Comparison of ENCODE assay signal across 38 cellular contexts in genomic region chr12:5101686-5102085, GRCh38. TPM values are rescaled to one million over a fixed set of nuclear protein-coding genes. Genes with fewer than 3 reads are reported as not detected.
"Had no signal": no experiment of that assay in that cellular context is flagged by ENCODE, and none has a peak within 500 bp of the region (broad histone marks: within the 10 kb centered on the region; RNA-seq: fewer than 3 reads in every experiment).

No MANE protein-coding gene starts in this region.

- H3K27ac Mint-ChIP-seq: activated CD4-positive, alpha-beta memory T cell treated with anti-CD3 and anti-CD28 coated beads, Interleukin-2, amount 10 ng/mL, durations not matched to agents 7 days and 5 days; activated CD8-positive, alpha-beta memory T cell treated with anti-CD3 and anti-CD28 coated beads, Interleukin-2, amount 10 ng/mL, durations not matched to agents 7 days and 5 days; activated naive CD8-positive, alpha-beta T cell treated with anti-CD3 and anti-CD28 coated beads for 36 hours; activated T-cell treated with anti-CD3 and anti-CD28 coated beads, Interleukin-2, amount 50 U/mL, for 72 hours; activated T-helper 17 cell treated with anti-CD3 and anti-CD28 coated beads, Interleukin-2, amount 50 U/mL, for 72 hours had no signal

- H3K9me3 ChIP-seq: breast epithelium, Peyer's patch, SJSA1 had no signal

- H3K4me1 ChIP-seq: breast epithelium, Peyer's patch had no signal

- H3K4me3 ChIP-seq: breast epithelium, Peyer's patch, SJSA1 had no signal

- H3K36me3 ChIP-seq: breast epithelium, Peyer's patch, SJSA1, WERI-Rb-1 had no signal

- H3K4me1 Mint-ChIP-seq: activated CD4-positive, alpha-beta memory T cell treated with anti-CD3 and anti-CD28 coated beads, Interleukin-2, amount 10 ng/mL, durations not matched to agents 7 days and 5 days; activated CD8-positive, alpha-beta memory T cell treated with anti-CD3 and anti-CD28 coated beads, Interleukin-2, amount 10 ng/mL, durations not matched to agents 7 days and 5 days; activated naive CD8-positive, alpha-beta T cell treated with anti-CD3 and anti-CD28 coated beads for 36 hours; activated T-helper 17 cell treated with anti-CD3 and anti-CD28 coated beads, Interleukin-2, amount 50 U/mL, for 72 hours had no signal

- H3K36me3 Mint-ChIP-seq: activated CD8-positive, alpha-beta memory T cell treated with anti-CD3 and anti-CD28 coated beads, Interleukin-2, amount 10 ng/mL, durations not matched to agents 7 days and 5 days had no signal

- H3K27ac ChIP-seq: breast epithelium, Peyer's patch, SJSA1, WERI-Rb-1 had no signal

- H3K9me3 Mint-ChIP-seq: activated CD4-positive, alpha-beta memory T cell treated with anti-CD3 and anti-CD28 coated beads, Interleukin-2, amount 10 ng/mL, durations not matched to agents 7 days and 5 days; activated T-helper 17 cell treated with anti-CD3 and anti-CD28 coated beads, Interleukin-2, amount 50 U/mL, for 72 hours had no signal

- ATAC-seq: activated CD8-positive, alpha-beta memory T cell treated with anti-CD3 and anti-CD28 coated beads, Interleukin-2, amount 10 ng/mL, durations not matched to agents 7 days and 5 days; activated T-cell treated with anti-CD3 and anti-CD28 coated beads, Interleukin-2, amount 50 U/mL, for 72 hours; activated T-helper 17 cell treated with anti-CD3 and anti-CD28 coated beads, Interleukin-2, amount 50 U/mL, for 72 hours; PC-3 had no signal

- H3K27me3 ChIP-seq: Peyer's patch, SJSA1 had no signal

- DNase-seq: activated CD4-positive, alpha-beta memory T cell treated with anti-CD3 and anti-CD28 coated beads, Interleukin-2, amount 10 ng/mL, durations not matched to agents 7 days and 5 days; activated CD4-positive, alpha-beta T cell treated with anti-CD3 and anti-CD28 coated beads for 1 hour; activated CD4-positive, alpha-beta T cell treated with anti-CD3 and anti-CD28 coated beads for 48 hours; activated CD4-positive, CD25-positive, alpha-beta regulatory T cell; activated CD8-positive, alpha-beta memory T cell treated with anti-CD3 and anti-CD28 coated beads for 24 hours; activated CD8-positive, alpha-beta memory T cell treated with anti-CD3 and anti-CD28 coated beads, Interleukin-2, amount 10 ng/mL, durations not matched to agents 7 days and 5 days; activated CD8-positive, alpha-beta memory T cell treated with anti-CD3 and anti-CD28 coated beads, Interleukin-2, amount 50 U/mL, for 48 hours; activated effector memory CD4-positive, alpha-beta T cell treated with anti-CD3 and anti-CD28 coated beads, Interleukin-2, amount 50 U/mL, for 16 hours; activated naive CD4-positive, alpha-beta T cell; activated naive CD4-positive, alpha-beta T cell treated with anti-CD3 and anti-CD28 coated beads, Interleukin-2, amount 50 U/mL, for 16 hours; activated naive CD8-positive, alpha-beta T cell treated with anti-CD3 and anti-CD28 coated beads for 36 hours; activated T-cell treated with anti-CD3 and anti-CD28 coated beads, Interleukin-2, amount 50 U/mL, for 1 hour; activated T-cell treated with anti-CD3 and anti-CD28 coated beads, Interleukin-2, amount 50 U/mL, for 72 hours; amniotic stem cell; aorta; Karpas-422; MV-4-11; NCI-H1092; NCI-H1436 treated with DMSO at 0.1 percent for 48 hours; NCI-H1694 treated with DMSO at 0.1 percent for 48 hours; NCI-H2029; NCI-H345; NCI-H526; NCI-H748 treated with DMSO at 0.1 percent for 48 hours; NK-92 treated with Interleukin-12 subunit alpha and Interleukin-12 subunit beta, amount 100 ng/mL, for 24 hours; PC-3; Peyer's patch; RPMI8226; SHP77 treated with DMSO at 0.1 percent for 48 hours; T1000; WERI-Rb-1 had no signal

- H3K4me3 Mint-ChIP-seq: activated CD4-positive, alpha-beta memory T cell treated with anti-CD3 and anti-CD28 coated beads, Interleukin-2, amount 10 ng/mL, durations not matched to agents 7 days and 5 days; activated CD8-positive, alpha-beta memory T cell treated with anti-CD3 and anti-CD28 coated beads, Interleukin-2, amount 10 ng/mL, durations not matched to agents 7 days and 5 days; activated naive CD8-positive, alpha-beta T cell treated with anti-CD3 and anti-CD28 coated beads for 36 hours; activated T-cell treated with anti-CD3 and anti-CD28 coated beads, Interleukin-2, amount 50 U/mL, for 72 hours; activated T-helper 17 cell treated with anti-CD3 and anti-CD28 coated beads, Interleukin-2, amount 50 U/mL, for 72 hours had no signal

RNA-seq across cellular contexts. Expression of gene KCNA5, which starts 58.0 kb away (rescaled TPM):
- total RNA-seq: activated CD4-positive, alpha-beta memory T cell treated with anti-CD3 and anti-CD28 coated beads, Interleukin-2, amount 10 ng/mL, durations not matched to agents 7 days and 5 days; activated CD8-positive, alpha-beta memory T cell treated with anti-CD3 and anti-CD28 coated beads, Interleukin-2, amount 10 ng/mL, durations not matched to agents 7 days and 5 days; activated naive CD8-positive, alpha-beta T cell treated with anti-CD3 and anti-CD28 coated beads for 36 hours; activated T-cell treated with anti-CD3 and anti-CD28 coated beads, Interleukin-2, amount 50 U/mL, for 72 hours; activated T-helper 17 cell treated with anti-CD3 and anti-CD28 coated beads, Interleukin-2, amount 50 U/mL, for 72 hours; MCF 10A; NCI-H460; PC-3; SJSA1; T-helper 1 cell treated with Interleukin-12 subunit alpha and Interleukin-12 subunit beta and Interleukin-4 antibody, amounts not matched to agents 30 ng/mL and 1 ng/mL, for 36 hours; T-helper 2 cell treated with Interferon-gamma antibody and Interleukin-4, amounts not matched to agents 100 ng/mL and 5 ng/mL, for 36 hours had no signal
